ENCODE assay signal across 19 cellular contexts in the genomic region with DNA sequence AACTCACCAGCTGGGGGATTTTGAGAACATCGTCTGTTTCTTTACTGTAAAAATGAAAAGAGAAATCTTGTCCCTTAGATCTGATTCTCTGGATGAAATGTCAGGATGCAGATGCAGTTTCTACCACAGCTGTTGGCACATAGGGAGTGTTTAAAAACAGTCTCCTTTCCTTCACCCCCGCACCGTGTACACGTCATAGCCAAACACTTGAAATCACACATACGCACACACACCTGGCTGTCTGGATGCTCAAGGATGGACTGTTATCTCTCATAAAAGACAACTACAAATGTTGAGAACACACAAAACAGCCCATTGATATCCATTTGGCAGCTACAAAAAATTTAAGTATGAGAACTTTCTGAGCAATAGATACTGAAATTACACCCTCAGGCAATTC.
"Had no signal": no experiment of that assay in that cellular context is flagged by ENCODE, and none has a peak within 500 bp of the region (broad histone marks: within the 10 kb centered on the region; RNA-seq: fewer than 3 reads in every experiment).

No MANE protein-coding gene starts in this region.

- H3K9me3 ChIP-seq: gastrocnemius medialis, heart right ventricle, lower lobe of right lung, tibial nerve had no signal

- DNase-seq: activated CD8-positive, alpha-beta memory T cell treated with anti-CD3 and anti-CD28 coated beads, Interleukin-2, amount 50 U/mL, for 48 hours; activated gamma-delta T cell; activated T-cell treated with anti-CD3 and anti-CD28 coated beads, Interleukin-2, amount 50 U/mL, for 72 hours; endodermal cell; gastrocnemius medialis; heart right ventricle; left cardiac atrium; lower lobe of right lung; nephron progenitor cell; occipital lobe; right cardiac atrium; stimulated activated CD4-positive, alpha-beta T cell treated with anti-CD3 and anti-CD28 coated beads, Interleukin-4, amount 100 ng/mL, for 4 hours; stimulated activated CD8-positive, alpha-beta memory T cell treated with anti-CD3 and anti-CD28 coated beads, Interleukin-4, amount 100 ng/mL, for 48 hours; stimulated activated naive CD4-positive, alpha-beta T cell treated with Interleukin-2 at 50 U/mL for 16 hours; substantia nigra; WERI-Rb-1 had no signal

- H3K36me3 ChIP-seq: gastrocnemius medialis, heart right ventricle, lower lobe of right lung, tibial nerve, WERI-Rb-1 had no signal

- H3K4me3 ChIP-seq: dorsolateral prefrontal cortex, gastrocnemius medialis, heart right ventricle, lower lobe of right lung, smooth muscle cell, tibial nerve had no signal

- H3K27me3 ChIP-seq: gastrocnemius medialis, tibial nerve had no signal

- H3K27ac ChIP-seq: dorsolateral prefrontal cortex, gastrocnemius medialis, heart right ventricle, lower lobe of right lung, tibial nerve, WERI-Rb-1 had no signal

- H3K4me1 ChIP-seq: gastrocnemius medialis, heart right ventricle, lower lobe of right lung had no signal
